In genomic region chr5:68562308-68562707, GRCh38 we compare ENCODE assay signal across 10 cellular contexts.
DNase-seq lines count a peak whose midpoint lies in the region; TF ChIP-seq lines count a peak whose summit lies in the region.
"Had no signal": no experiment of that assay in that cellular context is flagged by ENCODE, and none has a peak within 500 bp of the region (broad histone marks: within the 10 kb centered on the region; RNA-seq: fewer than 3 reads in every experiment).

No MANE protein-coding gene starts in this region.

- TF ChIP-seq POLR2A in ovary (IDR thresholded peaks at IDR 0.05) (no peak), vagina (IDR thresholded peaks at IDR 0.05) (no peak)

- peak; percentile 72 for DNase-seq in H4 (ENCODE audit: low spot score)
- peak; percentile 9 for DNase-seq in SHP77 treated with DMSO at 0.1 percent for 48 hours (lab: John Stamatoyannopoulos, UW)
- DNase-seq in globus pallidus (ENCODE audit: low spot score), result peak; percentile 81
- DNase-seq in ovary, result peak; percentile 29 to 53 (median 48)
- no peak for DNase-seq in HuH-7.5 (ENCODE audit: low spot score)
- no peak for DNase-seq in stimulated activated CD4-positive, alpha-beta T cell treated with anti-CD3 and anti-CD28 coated beads, Interleukin-4, amount 100 ng/mL, for 24 hours
- DNase-seq in HK-2 (ENCODE audit: unreplicated experiment), result no peak
- no peak for DNase-seq in vagina (ENCODE audit: extremely low spot score in 2 of 2)
- DNase-seq: activated gamma-delta T cell; stimulated activated naive CD4-positive, alpha-beta T cell had no signal

- H3K9me3 ChIP-seq in ovary (no peaks in the 10 kb centered on the region), vagina (no peaks in the 10 kb centered on the region)

- intact Hi-C loops in ovary (cut with DNase I) (no loop called here), vagina (cut with DNase I) (no loop called here)

- H3K4me3 ChIP-seq in ovary (no peak overlapping the region), vagina (no peak overlapping the region)

- WGBS in ovary, 3 donors, result 33 to 34% (median 33%) methylated on average over 3 of the region's 3 CpGs

- H3K27me3 ChIP-seq in ovary, result no peaks in the 10 kb centered on the region
- no peaks in the 10 kb centered on the region for H3K27me3 ChIP-seq in vagina

- H3K4me1 ChIP-seq in ovary (ENCODE audit: insufficient read depth), result peaks cover 3% of the 10 kb centered on the region
- H3K4me1 ChIP-seq in vagina, result no peaks in the 10 kb centered on the region

- no peak for TF ChIP-seq CTCF in ovary (IDR thresholded peaks at IDR 0.05)
- TF ChIP-seq CTCF in vagina (IDR thresholded peaks at IDR 0.05), result no peak

- TF ChIP-seq EP300 in ovary (IDR thresholded peaks at IDR 0.05), result no peak

- H3K36me3 ChIP-seq in ovary (no peaks in the 10 kb centered on the region), vagina (no peaks in the 10 kb centered on the region)

- H3K27ac ChIP-seq in ovary (no peak overlapping the region), vagina (no peak overlapping the region)

Comparison
In these comparisons a context has a peak if more than half of its experiments do, and no peak if none do; other contexts are left out.
1. DNase-seq: peak in H4 (single experiment), SHP77 treated with DMSO at 0.1 percent for 48 hours (single experiment), globus pallidus (single experiment) and ovary (5 of 5); none in HuH-7.5 (single experiment), stimulated activated CD4-positive, alpha-beta T cell treated with anti-CD3 and anti-CD28 coated beads, Interleukin-4, amount 100 ng/mL, for 24 hours (single experiment), HK-2 (single experiment) and vagina (0 of 2).